Comparison of ENCODE assay signal across 1 cellular context in genomic region chr5:146446861-146447733, GRCh38.
TF ChIP-seq lines count a peak whose summit lies in the region.

Gene TCERG1 (plus strand): TSS chr5:146447333. CDS start chr5:146447350, 17 bp downstream.

TF ChIP-seq in HepG2, 621 proteins besides CTCF, POLR2A, EP300 and RAD21 (continued from another document and continues in another):
- TF ChIP-seq ZNF121 (CRISPR knock-in tag; IDR thresholded peaks at IDR 0.05) (0 out of 2 replicates have a peak, but pooled peaks have one; percentile 10), RBFOX2 (IDR thresholded peaks at IDR 0.05; ENCODE audit: low read depth, low read length) (peak; percentile 85), HCFC1 (IDR thresholded peaks at IDR 0.05; ENCODE audit: low read depth, low read length) (no peak), SOX13 (IDR thresholded peaks at IDR 0.05) (no peak), SOX13 (CRISPR knock-in tag; conservative IDR thresholded peaks at IDR 0.05 in 1 of 2, IDR thresholded peaks at IDR 0.05 in 1 of 2) (no peak), CREBL2 (CRISPR knock-in tag; IDR thresholded peaks at IDR 0.05; ENCODE audit: borderline replicate concordance) (peak; percentile 47; the same call in 1 of the 2 replicates), ZNF768 (CRISPR knock-in tag; IDR thresholded peaks at IDR 0.05) (peak; percentile 30; the same call in 1 of the 2 replicates), ZNF563 (CRISPR knock-in tag; IDR thresholded peaks at IDR 0.05) (no peak), MLLT10 (CRISPR knock-in tag; IDR thresholded peaks at IDR 0.05) (no peak), KAT7 (CRISPR knock-in tag; IDR thresholded peaks at IDR 0.05; ENCODE audit: borderline replicate concordance) (peak; percentile 89; the same call in 1 of the 2 replicates), MATR3 (CRISPR knock-in tag; IDR thresholded peaks at IDR 0.05) (no peak), U2AF1 (optimal IDR thresholded peaks at IDR 0.05; ENCODE audit: low read depth, low read length) (no peak), ZNF274 (CRISPR knock-in tag; IDR thresholded peaks at IDR 0.05) (no peak), ZNF251 (CRISPR knock-in tag; IDR thresholded peaks at IDR 0.05) (no peak), ISL2 (CRISPR knock-in tag; IDR thresholded peaks at IDR 0.05) (0 out of 2 replicates have a peak, but pooled peaks have one; percentile 49), ZSCAN25 (CRISPR knock-in tag; IDR thresholded peaks at IDR 0.05) (no peak), ERF (CRISPR knock-in tag; IDR thresholded peaks at IDR 0.05) (peak; percentile 89), TCF7 (IDR thresholded peaks at IDR 0.05; ENCODE audit: low read depth) (no peak), ZBTB1 (CRISPR knock-in tag; IDR thresholded peaks at IDR 0.05; ENCODE audit: borderline replicate concordance) (no peak), ZNF160 (CRISPR knock-in tag; IDR thresholded peaks at IDR 0.05) (no peak), SKI (IDR thresholded peaks at IDR 0.05; ENCODE audit: partially characterized antibody) (no peak), GATAD1 (CRISPR knock-in tag; IDR thresholded peaks at IDR 0.05) (peak; percentile 91), ZNF430 (CRISPR knock-in tag; IDR thresholded peaks at IDR 0.05) (no peak), SMARCE1 (IDR thresholded peaks at IDR 0.05; ENCODE audit: borderline replicate concordance) (no peak), SRSF1 (optimal IDR thresholded peaks at IDR 0.05; ENCODE audit: low read depth, low read length) (peak; percentile 40), SP4 (CRISPR knock-in tag; IDR thresholded peaks at IDR 0.05) (peak; percentile 81), FOXA1 (IDR thresholded peaks at IDR 0.05) (no peak), FOXA1 (CRISPR knock-in tag; IDR thresholded peaks at IDR 0.05) (0 out of 2 replicates have a peak, but pooled peaks have one; percentile 13), PRDM4 (CRISPR knock-in tag; IDR thresholded peaks at IDR 0.05; ENCODE audit: borderline replicate concordance) (0 out of 2 replicates have a peak, but pooled peaks have one; percentile 29), ZSCAN5A (CRISPR knock-in tag; IDR thresholded peaks at IDR 0.05; ENCODE audit: borderline replicate concordance) (peak; percentile 96; the same call in 1 of the 2 replicates), ZNF280D (CRISPR knock-in tag; IDR thresholded peaks at IDR 0.05) (peak; percentile 64; the same call in 1 of the 2 replicates), ZNF788 (CRISPR knock-in tag; IDR thresholded peaks at IDR 0.05; ENCODE audit: borderline replicate concordance) (peak; percentile 35; the same call in 1 of the 2 replicates), ZNF749 (CRISPR knock-in tag; IDR thresholded peaks at IDR 0.05; ENCODE audit: borderline replicate concordance) (peak; percentile 54; the same call in 1 of the 2 replicates), SAFB2 (CRISPR knock-in tag; IDR thresholded peaks at IDR 0.05; ENCODE audit: borderline replicate concordance, low read depth) (no peak), ZNF180 (CRISPR knock-in tag; IDR thresholded peaks at IDR 0.05; ENCODE audit: borderline replicate concordance, low read depth) (0 out of 2 replicates have a peak, but pooled peaks have one; percentile 46), HDAC6 (IDR thresholded peaks at IDR 0.05; ENCODE audit: low read depth, low read length) (no peak), HES4 (CRISPR knock-in tag; IDR thresholded peaks at IDR 0.05; ENCODE audit: borderline replicate concordance) (no peak; the same call in 1 of the 2 replicates), CSRNP1 (CRISPR knock-in tag; IDR thresholded peaks at IDR 0.05) (peak; percentile 95), TOPORS (CRISPR knock-in tag; IDR thresholded peaks at IDR 0.05) (peak; percentile 80), MIER3 (CRISPR knock-in tag; IDR thresholded peaks at IDR 0.05; ENCODE audit: borderline replicate concordance) (peak; percentile 80; the same call in 1 of the 2 replicates), KMT2A (CRISPR knock-in tag; IDR thresholded peaks at IDR 0.05) (peak; percentile 66), ZNF776 (CRISPR knock-in tag; IDR thresholded peaks at IDR 0.05) (peak; percentile 62; the same call in 1 of the 2 replicates)
- TF ChIP-seq, protein P1, sequence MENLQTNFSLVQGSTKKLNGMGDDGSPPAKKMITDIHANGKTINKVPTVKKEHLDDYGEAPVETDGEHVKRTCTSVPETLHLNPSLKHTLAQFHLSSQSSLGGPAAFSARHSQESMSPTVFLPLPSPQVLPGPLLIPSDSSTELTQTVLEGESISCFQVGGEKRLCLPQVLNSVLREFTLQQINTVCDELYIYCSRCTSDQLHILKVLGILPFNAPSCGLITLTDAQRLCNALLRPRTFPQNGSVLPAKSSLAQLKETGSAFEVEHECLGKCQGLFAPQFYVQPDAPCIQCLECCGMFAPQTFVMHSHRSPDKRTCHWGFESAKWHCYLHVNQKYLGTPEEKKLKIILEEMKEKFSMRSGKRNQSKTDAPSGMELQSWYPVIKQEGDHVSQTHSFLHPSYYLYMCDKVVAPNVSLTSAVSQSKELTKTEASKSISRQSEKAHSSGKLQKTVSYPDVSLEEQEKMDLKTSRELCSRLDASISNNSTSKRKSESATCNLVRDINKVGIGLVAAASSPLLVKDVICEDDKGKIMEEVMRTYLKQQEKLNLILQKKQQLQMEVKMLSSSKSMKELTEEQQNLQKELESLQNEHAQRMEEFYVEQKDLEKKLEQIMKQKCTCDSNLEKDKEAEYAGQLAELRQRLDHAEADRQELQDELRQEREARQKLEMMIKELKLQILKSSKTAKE (CRISPR knock-in tag; IDR thresholded peaks at IDR 0.05; ENCODE audit: borderline replicate concordance) = no peak
- TF ChIP-seq, protein P2, sequence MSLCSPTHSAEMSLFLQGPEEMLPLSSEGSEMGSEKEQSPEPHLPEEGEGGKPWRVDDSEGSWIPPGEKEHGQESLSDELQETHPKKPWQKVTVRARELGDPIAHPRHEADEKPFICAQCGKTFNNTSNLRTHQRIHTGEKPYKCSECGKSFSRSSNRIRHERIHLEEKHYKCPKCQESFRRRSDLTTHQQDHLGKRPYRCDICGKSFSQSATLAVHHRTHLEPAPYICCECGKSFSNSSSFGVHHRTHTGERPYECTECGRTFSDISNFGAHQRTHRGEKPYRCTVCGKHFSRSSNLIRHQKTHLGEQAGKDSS (CRISPR knock-in tag; IDR thresholded peaks at IDR 0.05; ENCODE audit: borderline replicate concordance, low read depth) = no peak; the same call in 1 of the 2 replicates
- TF ChIP-seq, protein P3, sequence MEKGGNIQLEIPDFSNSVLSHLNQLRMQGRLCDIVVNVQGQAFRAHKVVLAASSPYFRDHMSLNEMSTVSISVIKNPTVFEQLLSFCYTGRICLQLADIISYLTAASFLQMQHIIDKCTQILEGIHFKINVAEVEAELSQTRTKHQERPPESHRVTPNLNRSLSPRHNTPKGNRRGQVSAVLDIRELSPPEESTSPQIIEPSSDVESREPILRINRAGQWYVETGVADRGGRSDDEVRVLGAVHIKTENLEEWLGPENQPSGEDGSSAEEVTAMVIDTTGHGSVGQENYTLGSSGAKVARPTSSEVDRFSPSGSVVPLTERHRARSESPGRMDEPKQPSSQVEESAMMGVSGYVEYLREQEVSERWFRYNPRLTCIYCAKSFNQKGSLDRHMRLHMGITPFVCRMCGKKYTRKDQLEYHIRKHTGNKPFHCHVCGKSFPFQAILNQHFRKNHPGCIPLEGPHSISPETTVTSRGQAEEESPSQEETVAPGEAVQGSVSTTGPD (CRISPR knock-in tag; IDR thresholded peaks at IDR 0.05) = no peak
- TF ChIP-seq, protein P4, sequence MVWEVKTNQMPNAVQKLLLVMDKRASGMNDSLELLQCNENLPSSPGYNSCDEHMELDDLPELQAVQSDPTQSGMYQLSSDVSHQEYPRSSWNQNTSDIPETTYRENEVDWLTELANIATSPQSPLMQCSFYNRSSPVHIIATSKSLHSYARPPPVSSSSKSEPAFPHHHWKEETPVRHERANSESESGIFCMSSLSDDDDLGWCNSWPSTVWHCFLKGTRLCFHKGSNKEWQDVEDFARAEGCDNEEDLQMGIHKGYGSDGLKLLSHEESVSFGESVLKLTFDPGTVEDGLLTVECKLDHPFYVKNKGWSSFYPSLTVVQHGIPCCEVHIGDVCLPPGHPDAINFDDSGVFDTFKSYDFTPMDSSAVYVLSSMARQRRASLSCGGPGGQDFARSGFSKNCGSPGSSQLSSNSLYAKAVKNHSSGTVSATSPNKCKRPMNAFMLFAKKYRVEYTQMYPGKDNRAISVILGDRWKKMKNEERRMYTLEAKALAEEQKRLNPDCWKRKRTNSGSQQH (CRISPR knock-in tag; IDR thresholded peaks at IDR 0.05; ENCODE audit: low read depth) = no peak
- TF ChIP-seq, protein P5, sequence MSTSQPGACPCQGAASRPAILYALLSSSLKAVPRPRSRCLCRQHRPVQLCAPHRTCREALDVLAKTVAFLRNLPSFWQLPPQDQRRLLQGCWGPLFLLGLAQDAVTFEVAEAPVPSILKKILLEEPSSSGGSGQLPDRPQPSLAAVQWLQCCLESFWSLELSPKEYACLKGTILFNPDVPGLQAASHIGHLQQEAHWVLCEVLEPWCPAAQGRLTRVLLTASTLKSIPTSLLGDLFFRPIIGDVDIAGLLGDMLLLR (CRISPR knock-in tag; IDR thresholded peaks at IDR 0.05) = no peak
